11 cellular contexts compared by ENCODE assay signal in the genomic region with DNA sequence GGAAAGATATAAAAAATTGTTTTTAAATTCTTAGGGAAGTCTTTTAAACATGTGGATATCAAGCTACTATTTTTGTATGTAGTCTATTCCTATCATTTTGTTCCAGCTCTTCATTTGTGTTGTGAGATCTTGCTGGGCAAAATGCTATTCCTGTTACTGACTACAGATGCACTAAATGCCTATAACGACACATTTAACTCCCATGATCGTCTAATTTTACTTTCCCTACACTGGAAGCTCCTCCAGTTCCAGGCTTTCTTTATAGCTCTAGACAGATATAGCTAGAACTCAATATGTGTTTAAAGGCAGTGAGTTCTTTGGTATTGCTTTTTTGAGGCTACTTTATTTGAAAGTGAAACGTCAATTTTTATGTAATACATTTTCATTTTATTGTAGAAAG.
"Had no signal": no experiment of that assay in that cellular context is flagged by ENCODE, and none has a peak within 500 bp of the region (broad histone marks: within the 10 kb centered on the region; RNA-seq: fewer than 3 reads in every experiment).

No MANE protein-coding gene starts in this region.

- H3K27ac ChIP-seq: thyroid gland had no signal

- H3K9me3 ChIP-seq: mucosa of descending colon, thyroid gland had no signal

- H3K4me3 Mint-ChIP-seq: activated CD4-positive, alpha-beta memory T cell treated with anti-CD3 and anti-CD28 coated beads for 36 hours; activated T-cell treated with anti-CD3 and anti-CD28 coated beads, Interleukin-2, amount 50 U/mL, for 72 hours; natural killer cell treated with Interleukin-12 subunit alpha and Interleukin-12 subunit beta and Interleukin-15 and Interleukin-18, amount 100 ng/mL, for 72 hours had no signal

- H3K36me3 ChIP-seq: thyroid gland had no signal

- H3K27me3 Mint-ChIP-seq: natural killer cell treated with Interleukin-12 subunit alpha and Interleukin-12 subunit beta and Interleukin-15 and Interleukin-18, amount 100 ng/mL, for 72 hours had no signal

- H3K27ac Mint-ChIP-seq: activated CD4-positive, alpha-beta memory T cell treated with anti-CD3 and anti-CD28 coated beads for 36 hours; activated T-cell treated with anti-CD3 and anti-CD28 coated beads, Interleukin-2, amount 50 U/mL, for 72 hours; natural killer cell treated with Interleukin-12 subunit alpha and Interleukin-12 subunit beta and Interleukin-15 and Interleukin-18, amount 100 ng/mL, for 72 hours had no signal

- H3K36me3 Mint-ChIP-seq: activated CD4-positive, alpha-beta memory T cell treated with anti-CD3 and anti-CD28 coated beads for 36 hours; natural killer cell treated with Interleukin-12 subunit alpha and Interleukin-12 subunit beta and Interleukin-15 and Interleukin-18, amount 100 ng/mL, for 72 hours had no signal

- H3K4me3 ChIP-seq: mucosa of descending colon, thyroid gland had no signal

- DNase-seq: activated CD4-positive, alpha-beta memory T cell treated with anti-CD3 and anti-CD28 coated beads for 36 hours; activated T-cell treated with anti-CD3 and anti-CD28 coated beads, Interleukin-2, amount 50 U/mL, for 72 hours; aorta; effector CD4-positive, alpha-beta T cell; hippocampal formation; mucosa of descending colon; occipital lobe; stimulated activated CD4-positive, alpha-beta T cell treated with anti-CD3 and anti-CD28 coated beads, Interleukin-15, amount 100 ng/mL, for 24 hours; stimulated activated CD4-positive, alpha-beta T cell treated with anti-CD3 and anti-CD28 coated beads, Interleukin-4, amount 100 ng/mL, for 24 hours; thyroid gland had no signal

- H3K27me3 ChIP-seq: thyroid gland had no signal

- H3K9me3 Mint-ChIP-seq: activated CD4-positive, alpha-beta memory T cell treated with anti-CD3 and anti-CD28 coated beads for 36 hours had no signal
